ENCODE assay signal across 8 cellular contexts in the genomic region with DNA sequence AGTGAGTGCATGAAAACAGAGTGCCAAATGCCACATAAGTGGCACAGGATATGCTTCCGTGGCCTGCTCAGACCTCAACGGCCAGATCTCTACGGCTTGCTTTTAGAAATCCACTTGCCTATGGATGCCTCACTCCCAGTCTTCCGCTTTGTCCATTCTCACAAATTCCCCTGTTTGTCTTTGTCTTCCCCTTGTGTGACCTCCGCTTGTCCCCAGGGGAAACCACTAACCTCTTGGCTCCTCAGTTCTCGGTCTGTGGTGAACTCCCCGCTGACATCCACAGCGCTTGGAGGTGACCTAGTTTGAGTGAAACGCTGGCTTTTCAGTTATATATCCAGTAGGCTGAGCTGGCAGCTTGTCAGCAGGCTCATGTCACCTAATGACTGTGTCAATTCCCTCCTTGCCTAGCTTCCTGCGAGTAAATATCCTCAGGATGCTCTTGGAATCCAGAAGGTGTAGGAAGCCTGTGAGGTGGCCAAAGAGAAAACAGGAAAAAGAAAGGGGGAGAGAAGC.
DNase-seq lines count a peak whose midpoint lies in the region; ATAC-seq and TF ChIP-seq lines count a peak whose summit lies in the region.

No MANE protein-coding gene starts in this region.

- no peak for TF ChIP-seq CTCF in astrocyte of the spinal cord (IDR thresholded peaks at IDR 0.05; ENCODE audit: low read depth, low read length)
- TF ChIP-seq CTCF in colonic mucosa (IDR thresholded peaks at IDR 0.05) = no peak

- H3K27me3 ChIP-seq in mesendoderm (ENCODE audit: insufficient read depth, low read length, poor library complexity) = no peaks in the 10 kb centered on the region
- no peaks in the 10 kb centered on the region for H3K27me3 ChIP-seq in colonic mucosa

- ATAC-seq in HG02759 (IDR thresholded peaks at IDR 0.05; ENCODE audit: unreplicated experiment) (no peak), GM18861 (IDR thresholded peaks at IDR 0.05; ENCODE audit: unreplicated experiment) (no peak), GM21381 (IDR thresholded peaks at IDR 0.05; ENCODE audit: unreplicated experiment) (no peak)

- intact Hi-C loops in colonic mucosa (cut with DNase I) = no loop called here

- peak overlapping the region; percentile 43 for H3K18ac ChIP-seq in mesendoderm (ENCODE audit: low read length)

- H3K4me1 ChIP-seq in mesendoderm (ENCODE audit: control insufficient read depth, low read depth, low read length) = peaks cover 8% of the 10 kb centered on the region
- H3K4me1 ChIP-seq in colonic mucosa = no peaks in the 10 kb centered on the region

- WGBS in mesendoderm (ENCODE audit: extremely low coverage, insufficient coverage, low lambda C conversion rate) = no CpG with 5 or more reads among the region's 10 CpGs

- no peak overlapping the region for H3K4me2 ChIP-seq in mesendoderm (ENCODE audit: low read length)

- H3K4me3 ChIP-seq in astrocyte of the spinal cord (ENCODE audit: low read depth, low read length) = no peak overlapping the region
- H3K4me3 ChIP-seq in mesendoderm (ENCODE audit: low read length) = no peak overlapping the region
- H3K4me3 ChIP-seq in colonic mucosa = no peak overlapping the region

- H3K27ac ChIP-seq in mesendoderm (ENCODE audit: low read depth, low read length) = peak overlapping the region; percentile 36
- H3K27ac ChIP-seq in colonic mucosa = no peak overlapping the region

- no peak overlapping the region for H2BK15ac ChIP-seq in mesendoderm (replicated peaks; ENCODE audit: low read depth)

- H4K5ac ChIP-seq in mesendoderm (ENCODE audit: low read length) = no peak overlapping the region

- in situ Hi-C loops in astrocyte of the spinal cord (cut with HindIII; ENCODE audit: low sequenced_read_pairs) = no loop called here

- H3K23ac ChIP-seq in mesendoderm (ENCODE audit: low read length) = no peak overlapping the region

- peak overlapping the region; percentile 0 for H2BK120ac ChIP-seq in mesendoderm (ENCODE audit: low read depth, low read length)

- DNase-seq in AG20443 (ENCODE audit: low spot score) (peak; percentile 63), MV-4-11 (lab: John Stamatoyannopoulos, UW) (peak; percentile 62), astrocyte of the spinal cord (ENCODE audit: low read depth, low spot score) (peak; percentile 94), mesendoderm (peak; percentile 54), colonic mucosa (no peak)

- H4K8ac ChIP-seq in mesendoderm (ENCODE audit: low read depth, low read length) = no peak overlapping the region

- H3K4ac ChIP-seq in mesendoderm (ENCODE audit: low read depth, low read length) = peak overlapping the region; percentile 50

- no peaks in the 10 kb centered on the region for H3K9me3 ChIP-seq in colonic mucosa

- H3K9ac ChIP-seq in mesendoderm (ENCODE audit: low read length) (peak overlapping the region; percentile 18), colonic mucosa (ENCODE audit: low read depth in 2 of 2, low read length in 2 of 2) (no peak overlapping the region)

- H3K79me2 ChIP-seq in mesendoderm (ENCODE audit: control insufficient read depth, insufficient read depth, low read length) = no peaks in the 10 kb centered on the region

- H3K36me3 ChIP-seq in mesendoderm (ENCODE audit: control insufficient read depth, insufficient read depth, low read length) (no peaks in the 10 kb centered on the region), colonic mucosa (no peaks in the 10 kb centered on the region)

- H3K79me1 ChIP-seq in mesendoderm (ENCODE audit: low read length) = no peaks in the 10 kb centered on the region

- H2AK5ac ChIP-seq in mesendoderm (ENCODE audit: low read length) = no peak overlapping the region

- peak overlapping the region; percentile 21 for H2BK5ac ChIP-seq in mesendoderm (ENCODE audit: low read length)

- peak overlapping the region; percentile 52 for H3K56ac ChIP-seq in mesendoderm (ENCODE audit: low read length)
